Comparison of ENCODE assay signal across 18 cellular contexts in genomic region chr15:51680316-51680715, GRCh38. TPM values are rescaled to one million over a fixed set of nuclear protein-coding genes. Genes with fewer than 3 reads are reported as not detected.
"Had no signal": no experiment of that assay in that cellular context is flagged by ENCODE, and none has a peak within 500 bp of the region (broad histone marks: within the 10 kb centered on the region; RNA-seq: fewer than 3 reads in every experiment).

No MANE protein-coding gene starts in this region.

- H3K36me3 Mint-ChIP-seq: activated CD8-positive, alpha-beta memory T cell treated with anti-CD3 and anti-CD28 coated beads, Interleukin-2, amount 10 ng/mL, durations not matched to agents 7 days and 5 days; activated naive CD8-positive, alpha-beta T cell had no signal

- H3K36me3 ChIP-seq: gastrocnemius medialis, ovary, tibial artery, uterus had no signal

- ATAC-seq: activated CD8-positive, alpha-beta memory T cell treated with anti-CD3 and anti-CD28 coated beads, Interleukin-2, amount 10 ng/mL, durations not matched to agents 7 days and 5 days; gastrocnemius medialis; left cardiac atrium; naive thymus-derived CD8-positive, alpha-beta T cell had no signal

- H3K27me3 ChIP-seq: ovary had no signal

- H3K9me3 ChIP-seq: gastrocnemius medialis, mucosa of descending colon, ovary, tibial artery, uterus had no signal

- DNase-seq: activated CD4-positive, alpha-beta T cell treated with anti-CD3 and anti-CD28 coated beads, Interleukin-2, amount 50 U/mL, for 48 hours; activated CD4-positive, CD25-positive, alpha-beta regulatory T cell treated with anti-CD3 and anti-CD28 coated beads, Interleukin-2, amount 50 U/mL, for 72 hours; activated CD8-positive, alpha-beta memory T cell treated with anti-CD3 and anti-CD28 coated beads, Interleukin-2, amount 10 ng/mL, durations not matched to agents 7 days and 5 days; activated gamma-delta T cell; activated T-cell treated with anti-CD3 and anti-CD28 coated beads, Interleukin-2, amount 50 U/mL, for 24 hours; gastrocnemius medialis; left cardiac atrium; mucosa of descending colon; naive thymus-derived CD8-positive, alpha-beta T cell; ovary; tibial artery; uterus had no signal

- H3K4me3 Mint-ChIP-seq: activated CD8-positive, alpha-beta memory T cell treated with anti-CD3 and anti-CD28 coated beads, Interleukin-2, amount 10 ng/mL, durations not matched to agents 7 days and 5 days; activated naive CD8-positive, alpha-beta T cell; activated T-cell treated with anti-CD3 and anti-CD28 coated beads, Interleukin-2, amount 50 U/mL, for 24 hours; naive thymus-derived CD8-positive, alpha-beta T cell had no signal

- H3K27ac Mint-ChIP-seq: activated CD8-positive, alpha-beta memory T cell treated with anti-CD3 and anti-CD28 coated beads, Interleukin-2, amount 10 ng/mL, durations not matched to agents 7 days and 5 days; activated naive CD8-positive, alpha-beta T cell; activated T-cell treated with anti-CD3 and anti-CD28 coated beads, Interleukin-2, amount 50 U/mL, for 24 hours; naive thymus-derived CD8-positive, alpha-beta T cell had no signal

- H3K79me2 ChIP-seq: hepatocyte had no signal

- H3K4me1 ChIP-seq: uterus had no signal

- H2AFZ ChIP-seq: hepatocyte had no signal

- H3K4me3 ChIP-seq: gastrocnemius medialis, hepatocyte, lung, mucosa of descending colon, ovary, skin epidermis, tibial artery, uterus had no signal

- H3K9me3 Mint-ChIP-seq: activated T-cell treated with anti-CD3 and anti-CD28 coated beads, Interleukin-2, amount 50 U/mL, for 24 hours had no signal

- H3K27ac ChIP-seq: gastrocnemius medialis, hepatocyte, ovary, skin epidermis, tibial artery, uterus had no signal

RNA-seq across cellular contexts. Expression of gene SCG3, which starts 1.0 kb away (rescaled TPM):
- total RNA-seq: activated CD8-positive, alpha-beta memory T cell treated with anti-CD3 and anti-CD28 coated beads, Interleukin-2, amount 10 ng/mL, durations not matched to agents 7 days and 5 days; fibroblast of lung; gastrocnemius medialis; naive thymus-derived CD8-positive, alpha-beta T cell; T-helper 2 cell treated with Interferon-gamma antibody and Interleukin-4, amounts not matched to agents 100 ng/mL and 5 ng/mL, for 36 hours had no signal
- polyA plus RNA-seq: fibroblast of lung; naive thymus-derived CD8-positive, alpha-beta T cell had no signal
